ENCODE assay signal across 28 cellular contexts in genomic region chr2:233992481-233993217, GRCh38. TPM values are rescaled to one million over a fixed set of nuclear protein-coding genes. Genes with fewer than 3 reads are reported as not detected.
"Had no signal": no experiment of that assay in that cellular context is flagged by ENCODE, and none has a peak within 500 bp of the region (broad histone marks: within the 10 kb centered on the region; RNA-seq: fewer than 3 reads in every experiment).

No MANE protein-coding gene starts in this region.

- H3K36me3 ChIP-seq: cardiac muscle cell, prostate gland had no signal

- H3K27ac ChIP-seq: cardiac muscle cell, epithelial cell of prostate, prostate gland had no signal

- H3K27me3 Mint-ChIP-seq: activated CD4-positive, alpha-beta memory T cell treated with anti-CD3 and anti-CD28 coated beads for 36 hours; stimulated activated naive CD8-positive, alpha-beta T cell treated with anti-CD3 and anti-CD28 coated beads, Interleukin-15, amount 100 ng/mL, for 72 hours had no signal

- H3K27me3 ChIP-seq: cardiac muscle cell had no signal

- DNase-seq: activated CD4-positive, alpha-beta memory T cell treated with anti-CD3 and anti-CD28 coated beads for 36 hours; activated CD4-positive, alpha-beta T cell treated with anti-CD3 and anti-CD28 coated beads for 4 hours; activated naive CD4-positive, alpha-beta T cell treated with anti-CD3 and anti-CD28 coated beads for 36 hours; activated T-cell treated with anti-CD3 and anti-CD28 coated beads, Interleukin-2, amount 50 U/mL, for 1 hour; amniotic stem cell; endodermal cell; foreskin melanocyte; left ventricle myocardium superior; right cardiac atrium; small intestine; stimulated activated CD4-positive, alpha-beta T cell treated with anti-CD3 and anti-CD28 coated beads, Interleukin-15, amount 100 ng/mL, for 24 hours; stimulated activated CD4-positive, alpha-beta T cell treated with anti-CD3 and anti-CD28 coated beads, Interleukin-2, amount 100 ng/mL, for 48 hours; stimulated activated naive CD8-positive, alpha-beta T cell treated with anti-CD3 and anti-CD28 coated beads, Interleukin-15, amount 100 ng/mL, for 72 hours; SW 1271; trophoblast cell had no signal

- H3K4me1 Mint-ChIP-seq: endodermal cell had no signal

- ATAC-seq: left ventricle myocardium superior; right cardiac atrium; stimulated activated naive CD8-positive, alpha-beta T cell treated with anti-CD3 and anti-CD28 coated beads, Interleukin-15, amount 100 ng/mL, for 72 hours; WTC11 had no signal

- H3K27ac Mint-ChIP-seq: activated CD4-positive, alpha-beta memory T cell treated with anti-CD3 and anti-CD28 coated beads for 36 hours; activated naive CD4-positive, alpha-beta T cell treated with anti-CD3 and anti-CD28 coated beads for 36 hours; activated T-helper 2 cell treated with anti-CD3 and anti-CD28 coated beads, Interferon-gamma antibody, Interleukin-2, Interleukin-4, amounts not matched to agents 10 μg/mL and 5 μg/mL and 100 μg/mL, durations not matched to agents 14 hours and 24 hours and 36 hours; endodermal cell; stimulated activated naive CD8-positive, alpha-beta T cell treated with anti-CD3 and anti-CD28 coated beads, Interleukin-15, amount 100 ng/mL, for 72 hours; T-helper 2 cell treated with Interferon-gamma antibody and Interleukin-4, amounts not matched to agents 5 μg/mL and 100 μg/mL, for 36 hours; WTC11 had no signal

- H3K4me1 ChIP-seq: prostate gland had no signal

- H3K9me3 ChIP-seq: prostate gland had no signal

- H3K4me3 ChIP-seq: cardiac muscle cell, dorsolateral prefrontal cortex, prostate gland had no signal

- H3K4me3 Mint-ChIP-seq: activated CD4-positive, alpha-beta memory T cell treated with anti-CD3 and anti-CD28 coated beads for 36 hours; activated naive CD4-positive, alpha-beta T cell treated with anti-CD3 and anti-CD28 coated beads for 36 hours; endodermal cell; neural crest cell; stimulated activated naive CD8-positive, alpha-beta T cell treated with anti-CD3 and anti-CD28 coated beads, Interleukin-15, amount 100 ng/mL, for 72 hours; T-helper 2 cell treated with Interferon-gamma antibody and Interleukin-4, amounts not matched to agents 5 μg/mL and 100 μg/mL, for 36 hours; WTC11 had no signal

RNA-seq across cellular contexts. Expression of gene SPP2, which starts 57.9 kb away (rescaled TPM):
- total RNA-seq: activated CD4-positive, alpha-beta memory T cell treated with anti-CD3 and anti-CD28 coated beads for 36 hours; activated naive CD4-positive, alpha-beta T cell treated with anti-CD3 and anti-CD28 coated beads for 36 hours; activated T-helper 2 cell treated with anti-CD3 and anti-CD28 coated beads, Interferon-gamma antibody, Interleukin-2, Interleukin-4, amounts not matched to agents 10 μg/mL and 5 μg/mL and 100 μg/mL, durations not matched to agents 14 hours and 24 hours and 36 hours; cardiac muscle cell; endodermal cell; kidney epithelial cell; left ventricle myocardium superior; myocyte; neural crest cell; omental fat pad; prostate gland; right cardiac atrium; SK-MEL-5; temporal lobe; WTC11 had no signal
